Comparison of ENCODE assay signal across 10 cellular contexts in genomic region chr14:22994762-22995275, GRCh38. TPM values are rescaled to one million over a fixed set of nuclear protein-coding genes. Genes with fewer than 3 reads are reported as not detected.
A peak's percentile ranks its signal among the peaks of the same experiment; 100 is the strongest.
DNase-seq lines count a peak whose midpoint lies in the region; ATAC-seq lines count a peak whose summit lies in the region.
"Had no signal": no experiment of that assay in that cellular context is flagged by ENCODE, and none has a peak within 500 bp of the region (broad histone marks: within the 10 kb centered on the region; RNA-seq: fewer than 3 reads in every experiment).

No MANE protein-coding gene starts in this region.

- H3K9me3 Mint-ChIP-seq in activated naive CD4-positive, alpha-beta T cell treated with anti-CD3 and anti-CD28 coated beads, Interleukin-2, amount 50 U/mL, for 72 hours: no peaks in the 10 kb centered on the region
- H3K9me3 Mint-ChIP-seq in stimulated activated effector memory CD8-positive, alpha-beta T cell treated with anti-CD3 and anti-CD28 coated beads, Interleukin-12 subunit alpha, Interleukin-12 subunit beta, amount 100 ng/mL, for 72 hours: no peaks in the 10 kb centered on the region
- H3K9me3 Mint-ChIP-seq: CD8-positive, alpha-beta memory T cell had no signal

- no peak overlapping the region for H3K4me3 Mint-ChIP-seq in stimulated activated effector memory CD8-positive, alpha-beta T cell treated with anti-CD3 and anti-CD28 coated beads, Interleukin-12 subunit alpha, Interleukin-12 subunit beta, amount 100 ng/mL, for 72 hours
- H3K4me3 Mint-ChIP-seq: CD8-positive, alpha-beta memory T cell had no signal

- ATAC-seq in activated naive CD4-positive, alpha-beta T cell treated with anti-CD3 and anti-CD28 coated beads, Interleukin-2, amount 50 U/mL, for 72 hours: peak; percentile 47 to 76
- peak; percentile 71 for ATAC-seq in stimulated activated effector memory CD8-positive, alpha-beta T cell treated with anti-CD3 and anti-CD28 coated beads, Interleukin-12 subunit alpha, Interleukin-12 subunit beta, amount 100 ng/mL, for 72 hours

- H3K27ac Mint-ChIP-seq in activated naive CD4-positive, alpha-beta T cell treated with anti-CD3 and anti-CD28 coated beads, Interleukin-2, amount 50 U/mL, for 72 hours: no peak overlapping the region
- no peak overlapping the region for H3K27ac Mint-ChIP-seq in stimulated activated effector memory CD8-positive, alpha-beta T cell treated with anti-CD3 and anti-CD28 coated beads, Interleukin-12 subunit alpha, Interleukin-12 subunit beta, amount 100 ng/mL, for 72 hours

- H3K36me3 Mint-ChIP-seq in activated naive CD4-positive, alpha-beta T cell treated with anti-CD3 and anti-CD28 coated beads, Interleukin-2, amount 50 U/mL, for 72 hours: no peaks in the 10 kb centered on the region
- H3K36me3 Mint-ChIP-seq in stimulated activated effector memory CD8-positive, alpha-beta T cell treated with anti-CD3 and anti-CD28 coated beads, Interleukin-12 subunit alpha, Interleukin-12 subunit beta, amount 100 ng/mL, for 72 hours: peaks cover 10% of the 10 kb centered on the region

- no peaks in the 10 kb centered on the region for H3K4me1 Mint-ChIP-seq in stimulated activated effector memory CD8-positive, alpha-beta T cell treated with anti-CD3 and anti-CD28 coated beads, Interleukin-12 subunit alpha, Interleukin-12 subunit beta, amount 100 ng/mL, for 72 hours

- DNase-seq in NCI-H2196 (lab: John Stamatoyannopoulos, UW; ENCODE audit: unreplicated experiment) (peak; percentile 32), NCI-H2196 treated with DMSO at 0.1 percent for 48 hours (lab: John Stamatoyannopoulos, UW; ENCODE audit: unreplicated experiment) (no peak), NCI-H2029 (lab: John Stamatoyannopoulos, UW) (peak; percentile 58), hepatic stellate cell (ENCODE audit: low spot score) (peak; percentile 55), GM19240 (ENCODE audit: insufficient read length, low spot score) (no peak)
- DNase-seq in activated naive CD4-positive, alpha-beta T cell treated with anti-CD3 and anti-CD28 coated beads, Interleukin-2, amount 50 U/mL, for 72 hours (ENCODE audit: low spot score in 2 of 2): peak in 1 of 2 donors; percentile 54
- no peak for DNase-seq in stimulated activated effector memory CD8-positive, alpha-beta T cell treated with anti-CD3 and anti-CD28 coated beads, Interleukin-12 subunit alpha, Interleukin-12 subunit beta, amount 100 ng/mL, for 72 hours (ENCODE audit: low spot score in 2 of 2)
- DNase-seq in NK-92 treated with Interleukin-12 subunit alpha and Interleukin-12 subunit beta, amount 100 ng/mL, for 24 hours (lab: John Stamatoyannopoulos, UW): no peak

RNA-seq across cellular contexts. Expression of gene AJUBA, which starts 12.5 kb away (rescaled TPM):
- total RNA-seq in activated naive CD4-positive, alpha-beta T cell treated with anti-CD3 and anti-CD28 coated beads, Interleukin-2, amount 50 U/mL, for 72 hours: 1 to 10 TPM; 1.5 to 3.8 TPM

RNA-seq across cellular contexts. Expression of gene C14orf93, which starts 15.1 kb away (rescaled TPM):
- total RNA-seq in activated naive CD4-positive, alpha-beta T cell treated with anti-CD3 and anti-CD28 coated beads, Interleukin-2, amount 50 U/mL, for 72 hours: 10 to 100 TPM; 10.9 to 12.6 TPM

RNA-seq across cellular contexts. Expression of gene HAUS4, which starts 37.9 kb away (rescaled TPM):
- total RNA-seq in activated naive CD4-positive, alpha-beta T cell treated with anti-CD3 and anti-CD28 coated beads, Interleukin-2, amount 50 U/mL, for 72 hours: 10 to 100 TPM; 82.2 to 93.3 TPM

RNA-seq across cellular contexts. Expression of gene PSMB5, which starts 39.9 kb away (rescaled TPM):
- 100 to 1,000 TPM; 137 to 180 TPM for total RNA-seq in activated naive CD4-positive, alpha-beta T cell treated with anti-CD3 and anti-CD28 coated beads, Interleukin-2, amount 50 U/mL, for 72 hours

RNA-seq across cellular contexts. Expression of gene PSMB11, which starts 47.2 kb away (rescaled TPM):
- not detected for total RNA-seq in activated naive CD4-positive, alpha-beta T cell treated with anti-CD3 and anti-CD28 coated beads, Interleukin-2, amount 50 U/mL, for 72 hours
- total RNA-seq: CD8-positive, alpha-beta memory T cell; skeletal muscle tissue had no signal

Comparison
In these comparisons a context has a peak if more than half of its experiments do, and no peak if none do; other contexts are left out.
1. DNase-seq: peak in NCI-H2196 (single experiment), NCI-H2029 (single experiment) and hepatic stellate cell (single experiment); none in NCI-H2196 treated with DMSO at 0.1 percent for 48 hours (single experiment), stimulated activated effector memory CD8-positive, alpha-beta T cell treated with anti-CD3 and anti-CD28 coated beads, Interleukin-12 subunit alpha, Interleukin-12 subunit beta, amount 100 ng/mL, for 72 hours (0 of 2), GM19240 (single experiment) and NK-92 treated with Interleukin-12 subunit alpha and Interleukin-12 subunit beta, amount 100 ng/mL, for 24 hours (single experiment).